8 cellular contexts compared by ENCODE assay signal in the genomic region with DNA sequence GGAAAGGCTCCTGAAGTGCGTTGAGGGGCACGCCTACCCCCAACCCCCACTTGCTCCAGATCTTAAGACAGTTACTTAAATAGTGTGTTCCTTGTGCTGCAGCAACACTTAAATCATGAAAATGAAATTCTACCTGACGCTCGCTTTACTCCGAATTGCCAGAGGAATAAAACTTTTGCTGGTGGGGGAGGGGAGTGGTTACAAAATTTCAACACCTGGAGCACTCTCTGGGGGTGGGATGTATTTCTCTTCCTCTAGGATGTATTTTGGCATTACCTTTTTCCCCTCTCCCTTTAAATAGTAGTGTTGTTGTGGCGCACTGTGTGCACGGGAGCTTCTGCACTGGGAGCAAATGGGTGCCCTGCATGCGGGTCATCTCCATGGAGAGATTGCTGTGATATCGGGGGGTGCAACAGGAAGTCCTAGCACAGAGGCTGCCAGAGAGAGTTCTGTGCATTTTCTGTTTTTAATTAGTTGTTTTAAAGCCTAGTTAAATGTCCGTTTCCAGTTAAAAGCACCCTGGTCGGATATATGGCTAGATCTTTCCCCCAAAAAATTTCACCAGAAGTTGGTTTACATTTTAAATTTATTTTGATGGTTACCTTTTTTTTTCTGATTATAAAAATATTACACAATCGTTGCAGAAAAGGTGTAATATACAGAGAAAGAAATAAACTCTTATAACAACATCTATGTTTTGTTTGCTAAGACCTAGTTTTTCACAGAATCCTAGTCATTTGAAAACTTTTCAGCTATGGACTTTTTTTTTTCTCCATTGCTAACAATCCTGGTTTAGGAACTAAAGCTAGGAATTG.
DNase-seq lines count a peak whose midpoint lies in the region; ATAC-seq and TF ChIP-seq lines count a peak whose summit lies in the region.

No MANE protein-coding gene starts in this region.

- H3K4me3 Mint-ChIP-seq in CD8-positive, alpha-beta T cell = peak overlapping the region; percentile 72

- no peaks in the 10 kb centered on the region for H3K36me3 ChIP-seq in CD8-positive, alpha-beta T cell (ENCODE audit: insufficient read depth, low read length)
- H3K36me3 ChIP-seq in muscle layer of duodenum (ENCODE audit: control insufficient read depth in 1 of 2, insufficient read depth in 2 of 2, low read length in 2 of 2) = no peaks in the 10 kb centered on the region

- H3K36me3 Mint-ChIP-seq in CD8-positive, alpha-beta T cell = no peaks in the 10 kb centered on the region

- H3K27me3 Mint-ChIP-seq in CD8-positive, alpha-beta T cell (ENCODE audit: low read depth) = peaks cover 61% of the 10 kb centered on the region

- DNase-seq in CD8-positive, alpha-beta T cell = no peak
- DNase-seq in KG1 (lab: John Stamatoyannopoulos, UW) (peak; percentile 10), choroid plexus epithelial cell (ENCODE audit: low read depth) (peak; percentile 35), NCI-H1105 (lab: John Stamatoyannopoulos, UW) (no peak), SKM-1 treated with dmso at 0.1 percent for 144 hours (lab: John Stamatoyannopoulos, UW; ENCODE audit: unreplicated experiment) (no peak), GM13977 (ENCODE audit: low spot score) (no peak)
- no peak for DNase-seq in effector CD8-positive, alpha-beta T cell (lab: John Stamatoyannopoulos, UW)

- H3K27ac ChIP-seq in CD8-positive, alpha-beta T cell (ENCODE audit: low read depth, low read length) = no peak overlapping the region
- H3K27ac ChIP-seq in muscle layer of duodenum (ENCODE audit: low read length) = peak overlapping the region; percentile 78

- POLR2A ChIA-PET in CD8-positive, alpha-beta T cell (lab: Charles Lee) = no interaction called here

- peak overlapping the region; percentile 20 for H3K4me3 ChIP-seq in CD8-positive, alpha-beta T cell (ENCODE audit: low read depth, low read length)
- H3K4me3 ChIP-seq in choroid plexus epithelial cell (ENCODE audit: low read depth, low read length) = peak overlapping the region; percentile 63
- peak overlapping the region; percentile 74 to 78 for H3K4me3 ChIP-seq in muscle layer of duodenum (ENCODE audit: low read depth in 1 of 2, low read length in 2 of 2)

- H3K9me3 ChIP-seq in CD8-positive, alpha-beta T cell (ENCODE audit: low read length) = no peaks in the 10 kb centered on the region
- H3K9me3 ChIP-seq in muscle layer of duodenum (ENCODE audit: control insufficient read depth in 1 of 2, low read length in 2 of 2) = no peaks in the 10 kb centered on the region

- in situ Hi-C loops in GM13977 (cut with MboI; ENCODE audit: low pct_unique_long_range_greater_than_20kb, low sequenced_read_pairs, unreplicated experiment) = no loop called here

- H3K27ac Mint-ChIP-seq in CD8-positive, alpha-beta T cell = no peak overlapping the region

- CTCF ChIA-PET in CD8-positive, alpha-beta T cell (lab: Charles Lee) = interaction anchor here (0.7 kb wide), 1 partner anchor 532 kb away, joined by 3 read pairs; no protein-coding TSS in a partner anchor

- no peak for ATAC-seq in CD8-positive, alpha-beta T cell

- H3K4me1 Mint-ChIP-seq in CD8-positive, alpha-beta T cell (ENCODE audit: low read depth) = peaks cover 15% of the 10 kb centered on the region

- no peak for TF ChIP-seq CTCF in CD8-positive, alpha-beta T cell (IDR thresholded peaks at IDR 0.05)
- no peak for TF ChIP-seq CTCF in choroid plexus epithelial cell (conservative IDR thresholded peaks at IDR 0.05; ENCODE audit: low read depth, low read length)
- no peak for TF ChIP-seq CTCF in GM13977 (IDR thresholded peaks at IDR 0.05; ENCODE audit: extremely low read depth, insufficient read depth, missing control alignments)

- H3K4me1 ChIP-seq in CD8-positive, alpha-beta T cell (ENCODE audit: insufficient read depth, low read length) = peaks cover 18% of the 10 kb centered on the region
- H3K4me1 ChIP-seq in muscle layer of duodenum (ENCODE audit: control insufficient read depth in 1 of 2, insufficient read depth in 2 of 2, low read length in 2 of 2) = peaks cover 15 to 23% of the 10 kb centered on the region in 2 donors

- H3K27me3 ChIP-seq in CD8-positive, alpha-beta T cell (ENCODE audit: insufficient read depth, low read length) = peaks cover 21% of the 10 kb centered on the region
- peaks cover 5% of the 10 kb centered on the region for H3K27me3 ChIP-seq in muscle layer of duodenum (ENCODE audit: low read depth, low read length)

- H3K9me3 Mint-ChIP-seq in CD8-positive, alpha-beta T cell = no peaks in the 10 kb centered on the region

- intact Hi-C loops in CD8-positive, alpha-beta T cell (cut with DNase I, micrococcal nuclease) = no loop called here

Comparison
In these comparisons a context has a peak if more than half of its experiments do, and no peak if none do; other contexts are left out.
1. DNase-seq: peak in KG1 (single experiment) and choroid plexus epithelial cell (single experiment); none in CD8-positive, alpha-beta T cell (0 of 7), NCI-H1105 (single experiment), SKM-1 treated with dmso at 0.1 percent for 144 hours (single experiment), effector CD8-positive, alpha-beta T cell (single experiment) and GM13977 (single experiment).
2. H3K4me3 ChIP-seq: peak in every context shown above with its lines; median percentile 76 in muscle layer of duodenum; 63 in choroid plexus epithelial cell; 20 in CD8-positive, alpha-beta T cell.